In genomic region chr10:131033166-131034085, GRCh38 we compare ENCODE assay signal across 25 cellular contexts.
"Had no signal": no experiment of that assay in that cellular context is flagged by ENCODE, and none has a peak within 500 bp of the region (broad histone marks: within the 10 kb centered on the region; RNA-seq: fewer than 3 reads in every experiment).

No MANE protein-coding gene starts in this region.

- H3K9me3 Mint-ChIP-seq: activated T-helper 17 cell treated with anti-CD3 and anti-CD28 coated beads, Interleukin-2, amount 50 U/mL, for 72 hours; central memory CD8-positive, alpha-beta T cell; naive B cell; neural crest cell had no signal

- H3K4me1 Mint-ChIP-seq: activated T-helper 17 cell treated with anti-CD3 and anti-CD28 coated beads, Interleukin-2, amount 50 U/mL, for 72 hours; central memory CD8-positive, alpha-beta T cell; naive B cell; neural crest cell; T-helper 17 cell had no signal

- H3K27ac ChIP-seq: breast epithelium, epithelial cell of prostate, left ventricle myocardium inferior, right atrium auricular region, thoracic aorta, WERI-Rb-1 had no signal

- H3K36me3 Mint-ChIP-seq: naive B cell had no signal

- H3K4me1 ChIP-seq: breast epithelium, left ventricle myocardium inferior, right atrium auricular region had no signal

- H3K4me3 ChIP-seq: breast epithelium, left ventricle myocardium inferior, lung, right atrium auricular region, thoracic aorta had no signal

- DNase-seq: activated CD4-positive, alpha-beta T cell treated with anti-CD3 and anti-CD28 coated beads for 48 hours; activated CD4-positive, alpha-beta T cell treated with anti-CD3 and anti-CD28 coated beads, Interleukin-2, amount 50 U/mL, for 48 hours; activated CD8-positive, alpha-beta memory T cell treated with anti-CD3 and anti-CD28 coated beads, Interleukin-2, amount 50 U/mL, for 4 hours; activated gamma-delta T cell treated with Interleukin-2 at 50 U/mL for 16 hours; activated naive CD4-positive, alpha-beta T cell treated with anti-CD3 and anti-CD28 coated beads, Interleukin-2, amount 50 U/mL, for 16 hours; activated T-cell treated with anti-CD3 and anti-CD28 coated beads, Interleukin-2, amount 50 U/mL, for 1 hour; effector CD8-positive, alpha-beta T cell; left ventricle myocardium inferior; naive B cell; occipital lobe; stimulated activated CD4-positive, alpha-beta T cell treated with anti-CD3 and anti-CD28 coated beads, Interleukin-4, amount 100 ng/mL, for 1 hour; T-helper 17 cell; T1000; trophoblast cell; WERI-Rb-1 had no signal

- H3K36me3 ChIP-seq: breast epithelium, left ventricle myocardium inferior, right atrium auricular region, thoracic aorta, WERI-Rb-1 had no signal

- H3K27ac Mint-ChIP-seq: activated T-helper 17 cell treated with anti-CD3 and anti-CD28 coated beads, Interleukin-2, amount 50 U/mL, for 72 hours; naive B cell; T-helper 17 cell had no signal

- H3K27me3 ChIP-seq: right atrium auricular region had no signal

- H3K9me3 ChIP-seq: breast epithelium, left ventricle myocardium inferior, right atrium auricular region, thoracic aorta had no signal

- ATAC-seq: activated CD4-positive, CD25-positive, alpha-beta regulatory T cell treated with anti-CD3 and anti-CD28 coated beads, Interleukin-2, amount 50 U/mL, for 24 hours; activated T-helper 17 cell treated with anti-CD3 and anti-CD28 coated beads, Interleukin-2, amount 50 U/mL, for 72 hours; SK-N-SH treated with all-trans-retinoic acid at 6 μM for 48 hours; T-helper 17 cell had no signal

- H3K27me3 Mint-ChIP-seq: activated T-helper 17 cell treated with anti-CD3 and anti-CD28 coated beads, Interleukin-2, amount 50 U/mL, for 72 hours; central memory CD8-positive, alpha-beta T cell; naive B cell had no signal

- H3K4me3 Mint-ChIP-seq: activated T-helper 17 cell treated with anti-CD3 and anti-CD28 coated beads, Interleukin-2, amount 50 U/mL, for 72 hours; central memory CD8-positive, alpha-beta T cell; neural crest cell; T-helper 17 cell had no signal
